1 cellular context compared by ENCODE assay signal in genomic region chrY:12855791-12856275, GRCh38.
TF ChIP-seq lines count a peak whose summit lies in the region.

No MANE protein-coding gene starts in this region.

TF ChIP-seq in HepG2, 621 proteins besides CTCF, POLR2A, EP300 and RAD21:
- TF ChIP-seq PRDM15 (CRISPR knock-in tag; IDR thresholded peaks at IDR 0.05) (no peak), ZEB1 (IDR thresholded peaks at IDR 0.05; ENCODE audit: insufficient replicate concordance, low read depth) (no peak), ATF7 (IDR thresholded peaks at IDR 0.05) (no peak), ATF7 (CRISPR knock-in tag; IDR thresholded peaks at IDR 0.05) (no peak), ZFYVE20 (CRISPR knock-in tag; IDR thresholded peaks at IDR 0.05; ENCODE audit: borderline replicate concordance, low read depth) (no peak), ZFP1 (CRISPR knock-in tag; IDR thresholded peaks at IDR 0.05) (no peak), SUZ12 (IDR thresholded peaks at IDR 0.05; ENCODE audit: low read depth, low read length) (no peak), MBD4 (IDR thresholded peaks at IDR 0.05; ENCODE audit: borderline replicate concordance, low read length) (no peak), NFE2L2 (IDR thresholded peaks at IDR 0.05; ENCODE audit: low read length) (no peak), ZNF556 (CRISPR knock-in tag; IDR thresholded peaks at IDR 0.05; ENCODE audit: borderline replicate concordance) (no peak), ZNF747 (CRISPR knock-in tag; IDR thresholded peaks at IDR 0.05; ENCODE audit: borderline replicate concordance) (no peak), GATA4 (IDR thresholded peaks at IDR 0.05; ENCODE audit: borderline replicate concordance, low read depth) (no peak), ZNF605 (CRISPR knock-in tag; IDR thresholded peaks at IDR 0.05) (no peak), DZIP1 (CRISPR knock-in tag; IDR thresholded peaks at IDR 0.05) (no peak), ETV5 (CRISPR knock-in tag; IDR thresholded peaks at IDR 0.05; ENCODE audit: borderline replicate concordance) (no peak)
- TF ChIP-seq, protein P1, sequence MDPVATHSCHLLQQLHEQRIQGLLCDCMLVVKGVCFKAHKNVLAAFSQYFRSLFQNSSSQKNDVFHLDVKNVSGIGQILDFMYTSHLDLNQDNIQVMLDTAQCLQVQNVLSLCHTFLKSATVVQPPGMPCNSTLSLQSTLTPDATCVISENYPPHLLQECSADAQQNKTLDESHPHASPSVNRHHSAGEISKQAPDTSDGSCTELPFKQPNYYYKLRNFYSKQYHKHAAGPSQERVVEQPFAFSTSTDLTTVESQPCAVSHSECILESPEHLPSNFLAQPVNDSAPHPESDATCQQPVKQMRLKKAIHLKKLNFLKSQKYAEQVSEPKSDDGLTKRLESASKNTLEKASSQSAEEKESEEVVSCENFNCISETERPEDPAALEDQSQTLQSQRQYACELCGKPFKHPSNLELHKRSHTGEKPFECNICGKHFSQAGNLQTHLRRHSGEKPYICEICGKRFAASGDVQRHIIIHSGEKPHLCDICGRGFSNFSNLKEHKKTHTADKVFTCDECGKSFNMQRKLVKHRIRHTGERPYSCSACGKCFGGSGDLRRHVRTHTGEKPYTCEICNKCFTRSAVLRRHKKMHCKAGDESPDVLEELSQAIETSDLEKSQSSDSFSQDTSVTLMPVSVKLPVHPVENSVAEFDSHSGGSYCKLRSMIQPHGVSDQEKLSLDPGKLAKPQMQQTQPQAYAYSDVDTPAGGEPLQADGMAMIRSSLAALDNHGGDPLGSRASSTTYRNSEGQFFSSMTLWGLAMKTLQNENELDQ (CRISPR knock-in tag; IDR thresholded peaks at IDR 0.05; ENCODE audit: borderline replicate concordance), result no peak
